Comparison of ENCODE assay signal across 1 cellular context in the genomic region with DNA sequence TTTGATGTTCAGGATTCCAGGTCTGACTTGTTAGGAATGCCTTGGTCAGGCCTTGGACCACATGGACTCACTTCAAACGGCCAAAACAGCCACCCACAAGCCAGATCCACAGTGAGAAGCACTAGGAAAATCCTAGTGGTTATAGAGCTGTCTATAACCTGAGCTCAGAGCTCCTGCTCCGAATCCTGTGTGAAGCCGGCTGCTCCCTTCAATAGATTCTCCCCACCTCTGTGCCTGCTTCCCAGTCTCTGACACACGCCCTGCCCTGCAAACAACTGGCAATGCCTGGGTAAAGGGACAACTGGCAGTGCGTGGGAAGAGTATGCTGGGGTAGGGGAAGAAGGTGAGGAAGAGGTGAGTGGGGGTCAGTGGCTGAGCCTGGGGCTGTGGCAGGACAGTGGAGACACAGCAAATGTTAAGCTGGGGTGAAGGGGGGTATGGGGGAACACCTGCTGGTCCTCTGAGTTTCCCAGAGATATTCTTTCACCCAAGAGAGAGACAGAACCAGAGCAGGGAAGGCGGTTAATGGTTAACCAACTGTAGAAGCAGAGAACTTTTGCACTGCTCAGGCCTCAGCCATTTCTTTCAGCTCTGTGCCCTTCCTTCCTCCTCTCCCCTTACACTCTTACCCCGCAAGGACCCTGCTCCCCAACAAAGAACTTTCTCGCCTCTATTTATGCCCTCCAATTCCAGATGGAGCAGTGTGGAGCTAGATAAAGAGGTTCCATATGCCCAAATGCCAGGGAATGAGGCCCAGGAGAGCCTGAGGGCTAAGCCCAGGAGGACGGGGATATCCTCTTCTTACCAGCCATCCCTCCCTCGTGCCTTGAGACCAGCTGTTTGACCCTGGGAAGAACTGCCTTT.
TF ChIP-seq lines count a peak whose summit lies in the region.

No MANE protein-coding gene starts in this region.

TF ChIP-seq in HepG2, 621 proteins besides CTCF, POLR2A, EP300 and RAD21 (continued from another document):
- peak; percentile 38; the same call in 1 of the 2 replicates for TF ChIP-seq UBTF (CRISPR knock-in tag; IDR thresholded peaks at IDR 0.05)
- TF ChIP-seq ZNF30 (CRISPR knock-in tag; IDR thresholded peaks at IDR 0.05), result no peak
- no peak for TF ChIP-seq GATA4 (IDR thresholded peaks at IDR 0.05; ENCODE audit: borderline replicate concordance, low read depth)
- 0 out of 2 replicates have a peak, but pooled peaks have one; percentile 51 for TF ChIP-seq HNRNPL (IDR thresholded peaks at IDR 0.05; ENCODE audit: low read depth, low read length)
- no peak for TF ChIP-seq RORA (CRISPR knock-in tag; IDR thresholded peaks at IDR 0.05)
- TF ChIP-seq ZC3H13 (CRISPR knock-in tag; IDR thresholded peaks at IDR 0.05), result 0 out of 2 replicates have a peak, but pooled peaks have one; percentile 42
- TF ChIP-seq AGO1 (IDR thresholded peaks at IDR 0.05; ENCODE audit: low read depth, low read length, poor library complexity, severe bottlenecking), result no peak
- TF ChIP-seq THAP9 (CRISPR knock-in tag; IDR thresholded peaks at IDR 0.05; ENCODE audit: borderline replicate concordance), result no peak
- TF ChIP-seq ZNF331 (CRISPR knock-in tag; IDR thresholded peaks at IDR 0.05), result 0 out of 2 replicates have a peak, but pooled peaks have one; percentile 21
- TF ChIP-seq EEA1 (CRISPR knock-in tag; IDR thresholded peaks at IDR 0.05; ENCODE audit: borderline replicate concordance), result no peak
- TF ChIP-seq DNMT1 (CRISPR knock-in tag; IDR thresholded peaks at IDR 0.05), result no peak
- TF ChIP-seq, protein P1, sequence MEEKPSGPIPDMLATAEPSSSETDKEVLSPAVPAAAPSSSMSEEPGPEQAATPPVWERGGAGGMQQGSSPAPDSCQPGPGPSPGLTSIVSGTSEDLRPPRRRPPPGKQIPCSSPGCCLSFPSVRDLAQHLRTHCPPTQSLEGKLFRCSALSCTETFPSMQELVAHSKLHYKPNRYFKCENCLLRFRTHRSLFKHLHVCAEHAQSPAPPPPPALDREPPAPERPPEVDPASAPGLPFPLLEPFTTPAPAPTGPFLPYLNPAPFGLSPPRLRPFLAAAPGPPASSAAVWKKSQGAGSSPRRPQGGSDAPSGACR (CRISPR knock-in tag; IDR thresholded peaks at IDR 0.05), result no peak
- TF ChIP-seq SP140L (CRISPR knock-in tag; IDR thresholded peaks at IDR 0.05; ENCODE audit: borderline replicate concordance), result no peak
- peak; percentile 21; the same call in 1 of the 2 replicates for TF ChIP-seq ZNF710 (CRISPR knock-in tag; IDR thresholded peaks at IDR 0.05; ENCODE audit: borderline replicate concordance)
- no peak for TF ChIP-seq MTA3 (CRISPR knock-in tag; IDR thresholded peaks at IDR 0.05)
- peak; percentile 46; the same call in 1 of the 2 replicates for TF ChIP-seq SAP130 (CRISPR knock-in tag; IDR thresholded peaks at IDR 0.05; ENCODE audit: low read depth)
- TF ChIP-seq, protein P2, sequence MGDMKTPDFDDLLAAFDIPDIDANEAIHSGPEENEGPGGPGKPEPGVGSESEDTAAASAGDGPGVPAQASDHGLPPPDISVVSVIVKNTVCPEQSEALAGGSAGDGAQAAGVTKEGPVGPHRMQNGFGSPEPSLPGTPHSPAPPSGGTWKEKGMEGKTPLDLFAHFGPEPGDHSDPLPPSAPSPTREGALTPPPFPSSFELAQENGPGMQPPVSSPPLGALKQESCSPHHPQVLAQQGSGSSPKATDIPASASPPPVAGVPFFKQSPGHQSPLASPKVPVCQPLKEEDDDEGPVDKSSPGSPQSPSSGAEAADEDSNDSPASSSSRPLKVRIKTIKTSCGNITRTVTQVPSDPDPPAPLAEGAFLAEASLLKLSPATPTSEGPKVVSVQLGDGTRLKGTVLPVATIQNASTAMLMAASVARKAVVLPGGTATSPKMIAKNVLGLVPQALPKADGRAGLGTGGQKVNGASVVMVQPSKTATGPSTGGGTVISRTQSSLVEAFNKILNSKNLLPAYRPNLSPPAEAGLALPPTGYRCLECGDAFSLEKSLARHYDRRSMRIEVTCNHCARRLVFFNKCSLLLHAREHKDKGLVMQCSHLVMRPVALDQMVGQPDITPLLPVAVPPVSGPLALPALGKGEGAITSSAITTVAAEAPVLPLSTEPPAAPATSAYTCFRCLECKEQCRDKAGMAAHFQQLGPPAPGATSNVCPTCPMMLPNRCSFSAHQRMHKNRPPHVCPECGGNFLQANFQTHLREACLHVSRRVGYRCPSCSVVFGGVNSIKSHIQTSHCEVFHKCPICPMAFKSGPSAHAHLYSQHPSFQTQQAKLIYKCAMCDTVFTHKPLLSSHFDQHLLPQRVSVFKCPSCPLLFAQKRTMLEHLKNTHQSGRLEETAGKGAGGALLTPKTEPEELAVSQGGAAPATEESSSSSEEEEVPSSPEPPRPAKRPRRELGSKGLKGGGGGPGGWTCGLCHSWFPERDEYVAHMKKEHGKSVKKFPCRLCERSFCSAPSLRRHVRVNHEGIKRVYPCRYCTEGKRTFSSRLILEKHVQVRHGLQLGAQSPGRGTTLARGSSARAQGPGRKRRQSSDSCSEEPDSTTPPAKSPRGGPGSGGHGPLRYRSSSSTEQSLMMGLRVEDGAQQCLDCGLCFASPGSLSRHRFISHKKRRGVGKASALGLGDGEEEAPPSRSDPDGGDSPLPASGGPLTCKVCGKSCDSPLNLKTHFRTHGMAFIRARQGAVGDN (CRISPR knock-in tag; IDR thresholded peaks at IDR 0.05), result peak; percentile 51
- TF ChIP-seq, protein P3, sequence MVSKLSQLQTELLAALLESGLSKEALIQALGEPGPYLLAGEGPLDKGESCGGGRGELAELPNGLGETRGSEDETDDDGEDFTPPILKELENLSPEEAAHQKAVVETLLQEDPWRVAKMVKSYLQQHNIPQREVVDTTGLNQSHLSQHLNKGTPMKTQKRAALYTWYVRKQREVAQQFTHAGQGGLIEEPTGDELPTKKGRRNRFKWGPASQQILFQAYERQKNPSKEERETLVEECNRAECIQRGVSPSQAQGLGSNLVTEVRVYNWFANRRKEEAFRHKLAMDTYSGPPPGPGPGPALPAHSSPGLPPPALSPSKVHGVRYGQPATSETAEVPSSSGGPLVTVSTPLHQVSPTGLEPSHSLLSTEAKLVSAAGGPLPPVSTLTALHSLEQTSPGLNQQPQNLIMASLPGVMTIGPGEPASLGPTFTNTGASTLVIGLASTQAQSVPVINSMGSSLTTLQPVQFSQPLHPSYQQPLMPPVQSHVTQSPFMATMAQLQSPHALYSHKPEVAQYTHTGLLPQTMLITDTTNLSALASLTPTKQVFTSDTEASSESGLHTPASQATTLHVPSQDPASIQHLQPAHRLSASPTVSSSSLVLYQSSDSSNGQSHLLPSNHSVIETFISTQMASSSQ (IDR thresholded peaks at IDR 0.05; ENCODE audit: low read depth), result peak; percentile 91
- TF ChIP-seq, protein P3 (CRISPR knock-in tag; IDR thresholded peaks at IDR 0.05; ENCODE audit: borderline replicate concordance), result peak; percentile 78
- TF ChIP-seq POLR2G (IDR thresholded peaks at IDR 0.05; ENCODE audit: low read depth, low read length), result 0 out of 2 replicates have a peak, but pooled peaks have one; percentile 36
- peak; percentile 79 for TF ChIP-seq ZNF501 (CRISPR knock-in tag; IDR thresholded peaks at IDR 0.05)
- 0 out of 2 replicates have a peak, but pooled peaks have one; percentile 20 for TF ChIP-seq HOXA7 (CRISPR knock-in tag; IDR thresholded peaks at IDR 0.05)
- TF ChIP-seq ZNF350 (CRISPR knock-in tag; IDR thresholded peaks at IDR 0.05; ENCODE audit: borderline replicate concordance, low read depth), result 0 out of 2 replicates have a peak, but pooled peaks have one; percentile 31
- 0 out of 2 replicates have a peak, but pooled peaks have one; percentile 2 for TF ChIP-seq ZFY (CRISPR knock-in tag; IDR thresholded peaks at IDR 0.05)
- TF ChIP-seq ATF7-NPFF (CRISPR knock-in tag; IDR thresholded peaks at IDR 0.05; ENCODE audit: low read depth), result no peak
- TF ChIP-seq, protein P4, sequence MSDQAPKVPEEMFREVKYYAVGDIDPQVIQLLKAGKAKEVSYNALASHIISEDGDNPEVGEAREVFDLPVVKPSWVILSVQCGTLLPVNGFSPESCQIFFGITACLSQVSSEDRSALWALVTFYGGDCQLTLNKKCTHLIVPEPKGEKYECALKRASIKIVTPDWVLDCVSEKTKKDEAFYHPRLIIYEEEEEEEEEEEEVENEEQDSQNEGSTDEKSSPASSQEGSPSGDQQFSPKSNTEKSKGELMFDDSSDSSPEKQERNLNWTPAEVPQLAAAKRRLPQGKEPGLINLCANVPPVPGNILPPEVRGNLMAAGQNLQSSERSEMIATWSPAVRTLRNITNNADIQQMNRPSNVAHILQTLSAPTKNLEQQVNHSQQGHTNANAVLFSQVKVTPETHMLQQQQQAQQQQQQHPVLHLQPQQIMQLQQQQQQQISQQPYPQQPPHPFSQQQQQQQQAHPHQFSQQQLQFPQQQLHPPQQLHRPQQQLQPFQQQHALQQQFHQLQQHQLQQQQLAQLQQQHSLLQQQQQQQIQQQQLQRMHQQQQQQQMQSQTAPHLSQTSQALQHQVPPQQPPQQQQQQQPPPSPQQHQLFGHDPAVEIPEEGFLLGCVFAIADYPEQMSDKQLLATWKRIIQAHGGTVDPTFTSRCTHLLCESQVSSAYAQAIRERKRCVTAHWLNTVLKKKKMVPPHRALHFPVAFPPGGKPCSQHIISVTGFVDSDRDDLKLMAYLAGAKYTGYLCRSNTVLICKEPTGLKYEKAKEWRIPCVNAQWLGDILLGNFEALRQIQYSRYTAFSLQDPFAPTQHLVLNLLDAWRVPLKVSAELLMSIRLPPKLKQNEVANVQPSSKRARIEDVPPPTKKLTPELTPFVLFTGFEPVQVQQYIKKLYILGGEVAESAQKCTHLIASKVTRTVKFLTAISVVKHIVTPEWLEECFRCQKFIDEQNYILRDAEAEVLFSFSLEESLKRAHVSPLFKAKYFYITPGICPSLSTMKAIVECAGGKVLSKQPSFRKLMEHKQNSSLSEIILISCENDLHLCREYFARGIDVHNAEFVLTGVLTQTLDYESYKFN (CRISPR knock-in tag; conservative IDR thresholded peaks at IDR 0.05), result peak; percentile 26; the same call in 1 of the 2 replicates
- no peak for TF ChIP-seq SOX6 (IDR thresholded peaks at IDR 0.05)
- no peak for TF ChIP-seq SOX6 (CRISPR knock-in tag; IDR thresholded peaks at IDR 0.05)
- TF ChIP-seq ZFX (CRISPR knock-in tag; IDR thresholded peaks at IDR 0.05; ENCODE audit: low read depth), result peak; percentile 24; the same call in 1 of the 2 replicates
